ENCODE assay signal across 1 cellular context in the genomic region with DNA sequence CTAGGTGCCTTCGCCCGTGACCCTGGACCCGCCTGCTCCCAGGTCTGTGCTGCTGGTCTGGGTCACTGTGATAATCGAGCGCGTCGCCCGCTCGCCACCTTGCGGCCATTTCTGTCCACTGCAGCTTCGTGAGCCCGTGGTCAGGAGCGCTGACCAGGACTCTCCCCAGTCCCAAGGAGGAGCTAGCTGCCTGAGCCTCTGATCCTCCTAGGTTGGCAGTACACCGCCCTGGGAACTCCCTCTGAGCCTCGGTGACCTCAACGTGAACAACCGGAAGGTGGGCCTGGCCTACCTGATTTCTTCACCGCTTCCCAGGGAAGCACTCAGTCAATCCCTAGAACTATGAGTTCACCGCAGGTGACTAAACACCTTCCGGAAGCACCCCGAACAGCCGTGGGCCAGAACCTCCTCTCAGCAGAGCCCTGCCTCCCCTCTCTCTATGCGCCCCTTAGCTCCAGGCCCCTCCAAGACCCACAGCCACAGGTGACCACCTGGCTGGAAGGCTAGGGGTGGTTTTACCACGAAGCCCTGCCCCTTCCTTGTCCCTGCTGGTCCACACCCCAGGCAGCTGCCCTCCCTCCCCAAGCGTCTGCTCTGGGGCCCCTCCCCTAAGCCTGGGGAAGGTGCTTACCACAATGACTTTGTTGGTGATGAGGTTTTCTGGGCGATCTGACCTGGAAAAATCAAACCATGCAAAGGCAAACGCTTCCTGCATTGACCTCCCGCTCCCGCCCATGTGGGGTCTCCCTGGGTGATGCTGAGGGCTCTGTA.
TF ChIP-seq lines count a peak whose summit lies in the region.

No MANE protein-coding gene starts in this region.

TF ChIP-seq in HepG2, 621 proteins besides CTCF, POLR2A, EP300 and RAD21 (continued from another document and continues in another):
- TF ChIP-seq NFKB2 (CRISPR knock-in tag; IDR thresholded peaks at IDR 0.05; ENCODE audit: borderline replicate concordance) (0 out of 2 replicates have a peak, but pooled peaks have one; percentile 42), SP1 (IDR thresholded peaks at IDR 0.05) (no peak), SP1 (CRISPR knock-in tag; IDR thresholded peaks at IDR 0.05) (peak; percentile 44; the same call in 1 of the 2 replicates), BORCS8-MEF2B (CRISPR knock-in tag; IDR thresholded peaks at IDR 0.05) (peak; percentile 30; the same call in 1 of the 2 replicates), ZNF543 (CRISPR knock-in tag; IDR thresholded peaks at IDR 0.05) (no peak), GABPB1 (CRISPR knock-in tag; IDR thresholded peaks at IDR 0.05) (0 out of 2 replicates have a peak, but pooled peaks have one; percentile 28), PAX8 (CRISPR knock-in tag; IDR thresholded peaks at IDR 0.05; ENCODE audit: borderline replicate concordance) (0 out of 2 replicates have a peak, but pooled peaks have one; percentile 30), ZNF205 (CRISPR knock-in tag; IDR thresholded peaks at IDR 0.05) (0 out of 2 replicates have a peak, but pooled peaks have one; percentile 45), MXI1 (IDR thresholded peaks at IDR 0.05; ENCODE audit: borderline replicate concordance, low read depth, low read length) (0 out of 3 replicates have a peak, but pooled peaks have one; percentile 14), ATF7 (IDR thresholded peaks at IDR 0.05) (no peak), ATF7 (CRISPR knock-in tag; IDR thresholded peaks at IDR 0.05) (0 out of 2 replicates have a peak, but pooled peaks have one; percentile 21), AGO1 (IDR thresholded peaks at IDR 0.05; ENCODE audit: low read depth, low read length, poor library complexity, severe bottlenecking) (peak; percentile 40), HDAC1 (CRISPR knock-in tag; IDR thresholded peaks at IDR 0.05) (peak; percentile 52; the same call in 1 of the 2 replicates), SALL1 (CRISPR knock-in tag; IDR thresholded peaks at IDR 0.05) (peak; percentile 62), ZNF772 (CRISPR knock-in tag; IDR thresholded peaks at IDR 0.05) (no peak), KDM2A (CRISPR knock-in tag; IDR thresholded peaks at IDR 0.05; ENCODE audit: borderline replicate concordance, low read depth) (peak; percentile 69; the same call in 1 of the 2 replicates), EED (CRISPR knock-in tag; IDR thresholded peaks at IDR 0.05) (0 out of 2 replicates have a peak, but pooled peaks have one; percentile 24), ZNF788 (CRISPR knock-in tag; IDR thresholded peaks at IDR 0.05; ENCODE audit: borderline replicate concordance) (peak; percentile 64; the same call in 1 of the 2 replicates), DNMT1 (CRISPR knock-in tag; IDR thresholded peaks at IDR 0.05) (no peak), SMC3 (IDR thresholded peaks at IDR 0.05; ENCODE audit: low read length) (peak; percentile 64; the same call in 1 of the 2 replicates), ZFX (CRISPR knock-in tag; IDR thresholded peaks at IDR 0.05; ENCODE audit: low read depth) (peak; percentile 37; the same call in 1 of the 2 replicates), ZNF577 (CRISPR knock-in tag; IDR thresholded peaks at IDR 0.05; ENCODE audit: borderline replicate concordance, low read depth) (no peak), ZNF878 (CRISPR knock-in tag; IDR thresholded peaks at IDR 0.05) (no peak), MED1 (CRISPR knock-in tag; IDR thresholded peaks at IDR 0.05) (no peak), ZNF432 (CRISPR knock-in tag; IDR thresholded peaks at IDR 0.05; ENCODE audit: borderline replicate concordance) (no peak), ZNF263 (CRISPR knock-in tag; IDR thresholded peaks at IDR 0.05) (0 out of 2 replicates have a peak, but pooled peaks have one; percentile 35), FOXK1 (CRISPR knock-in tag; IDR thresholded peaks at IDR 0.05; ENCODE audit: borderline replicate concordance, low read depth) (no peak), NONO (IDR thresholded peaks at IDR 0.05) (no peak), NONO (CRISPR knock-in tag; conservative IDR thresholded peaks at IDR 0.05) (0 out of 2 replicates have a peak, but pooled peaks have one; percentile 53), PAF1 (CRISPR knock-in tag; IDR thresholded peaks at IDR 0.05) (no peak), ZC3H13 (CRISPR knock-in tag; IDR thresholded peaks at IDR 0.05) (0 out of 2 replicates have a peak, but pooled peaks have one; percentile 30), XRCC5 (optimal IDR thresholded peaks at IDR 0.05; ENCODE audit: low read length) (peak; percentile 80), KDM4B (CRISPR knock-in tag; IDR thresholded peaks at IDR 0.05) (peak; percentile 22; the same call in 1 of the 2 replicates), LCORL (IDR thresholded peaks at IDR 0.05) (no peak), LCORL (CRISPR knock-in tag; IDR thresholded peaks at IDR 0.05) (peak; percentile 62; the same call in 1 of the 2 replicates), TEAD3 (CRISPR knock-in tag; optimal IDR thresholded peaks at IDR 0.05; ENCODE audit: borderline replicate concordance) (peak; percentile 19), KLF16 (CRISPR knock-in tag; IDR thresholded peaks at IDR 0.05) (0 out of 4 replicates have a peak, but pooled peaks of 1 of the 2 experiments have one; percentile 17), RXRA (CRISPR knock-in tag; IDR thresholded peaks at IDR 0.05) (peak; percentile 26; the same call in 1 of the 2 replicates), RCOR2 (CRISPR knock-in tag; IDR thresholded peaks at IDR 0.05) (no peak), ELF3 (CRISPR knock-in tag; IDR thresholded peaks at IDR 0.05) (peak; percentile 39; the same call in 1 of the 2 replicates), MIXL1 (CRISPR knock-in tag; IDR thresholded peaks at IDR 0.05) (peak; percentile 33; the same call in 1 of the 2 replicates), ZNF75D (CRISPR knock-in tag; IDR thresholded peaks at IDR 0.05; ENCODE audit: borderline replicate concordance) (no peak), MTA3 (CRISPR knock-in tag; IDR thresholded peaks at IDR 0.05) (no peak), ZNF713 (CRISPR knock-in tag; IDR thresholded peaks at IDR 0.05) (0 out of 2 replicates have a peak, but pooled peaks have one; percentile 36), ZNF614 (CRISPR knock-in tag; IDR thresholded peaks at IDR 0.05; ENCODE audit: borderline replicate concordance) (peak; percentile 35; the same call in 1 of the 2 replicates), ZSCAN25 (CRISPR knock-in tag; IDR thresholded peaks at IDR 0.05) (peak; percentile 6; the same call in 1 of the 2 replicates), RFX3 (CRISPR knock-in tag; IDR thresholded peaks at IDR 0.05) (no peak), ZNF343 (CRISPR knock-in tag; IDR thresholded peaks at IDR 0.05) (0 out of 2 replicates have a peak, but pooled peaks have one; percentile 44)
- TF ChIP-seq, protein P1, sequence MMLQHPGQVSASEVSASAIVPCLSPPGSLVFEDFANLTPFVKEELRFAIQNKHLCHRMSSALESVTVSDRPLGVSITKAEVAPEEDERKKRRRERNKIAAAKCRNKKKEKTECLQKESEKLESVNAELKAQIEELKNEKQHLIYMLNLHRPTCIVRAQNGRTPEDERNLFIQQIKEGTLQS (CRISPR knock-in tag; IDR thresholded peaks at IDR 0.05) = 0 out of 2 replicates have a peak, but pooled peaks have one; percentile 24
- TF ChIP-seq, protein P2, sequence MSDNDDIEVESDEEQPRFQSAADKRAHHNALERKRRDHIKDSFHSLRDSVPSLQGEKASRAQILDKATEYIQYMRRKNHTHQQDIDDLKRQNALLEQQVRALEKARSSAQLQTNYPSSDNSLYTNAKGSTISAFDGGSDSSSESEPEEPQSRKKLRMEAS (IDR thresholded peaks at IDR 0.05) = peak; percentile 33; the same call in 1 of the 2 replicates
- TF ChIP-seq, protein P3, sequence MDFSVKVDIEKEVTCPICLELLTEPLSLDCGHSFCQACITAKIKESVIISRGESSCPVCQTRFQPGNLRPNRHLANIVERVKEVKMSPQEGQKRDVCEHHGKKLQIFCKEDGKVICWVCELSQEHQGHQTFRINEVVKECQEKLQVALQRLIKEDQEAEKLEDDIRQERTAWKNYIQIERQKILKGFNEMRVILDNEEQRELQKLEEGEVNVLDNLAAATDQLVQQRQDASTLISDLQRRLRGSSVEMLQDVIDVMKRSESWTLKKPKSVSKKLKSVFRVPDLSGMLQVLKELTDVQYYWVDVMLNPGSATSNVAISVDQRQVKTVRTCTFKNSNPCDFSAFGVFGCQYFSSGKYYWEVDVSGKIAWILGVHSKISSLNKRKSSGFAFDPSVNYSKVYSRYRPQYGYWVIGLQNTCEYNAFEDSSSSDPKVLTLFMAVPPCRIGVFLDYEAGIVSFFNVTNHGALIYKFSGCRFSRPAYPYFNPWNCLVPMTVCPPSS (IDR thresholded peaks at IDR 0.05) = no peak
- TF ChIP-seq, protein P4, sequence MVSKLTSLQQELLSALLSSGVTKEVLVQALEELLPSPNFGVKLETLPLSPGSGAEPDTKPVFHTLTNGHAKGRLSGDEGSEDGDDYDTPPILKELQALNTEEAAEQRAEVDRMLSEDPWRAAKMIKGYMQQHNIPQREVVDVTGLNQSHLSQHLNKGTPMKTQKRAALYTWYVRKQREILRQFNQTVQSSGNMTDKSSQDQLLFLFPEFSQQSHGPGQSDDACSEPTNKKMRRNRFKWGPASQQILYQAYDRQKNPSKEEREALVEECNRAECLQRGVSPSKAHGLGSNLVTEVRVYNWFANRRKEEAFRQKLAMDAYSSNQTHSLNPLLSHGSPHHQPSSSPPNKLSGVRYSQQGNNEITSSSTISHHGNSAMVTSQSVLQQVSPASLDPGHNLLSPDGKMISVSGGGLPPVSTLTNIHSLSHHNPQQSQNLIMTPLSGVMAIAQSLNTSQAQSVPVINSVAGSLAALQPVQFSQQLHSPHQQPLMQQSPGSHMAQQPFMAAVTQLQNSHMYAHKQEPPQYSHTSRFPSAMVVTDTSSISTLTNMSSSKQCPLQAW (CRISPR knock-in tag; IDR thresholded peaks at IDR 0.05) = peak; percentile 54; the same call in 1 of the 2 replicates
- TF ChIP-seq, protein P5, sequence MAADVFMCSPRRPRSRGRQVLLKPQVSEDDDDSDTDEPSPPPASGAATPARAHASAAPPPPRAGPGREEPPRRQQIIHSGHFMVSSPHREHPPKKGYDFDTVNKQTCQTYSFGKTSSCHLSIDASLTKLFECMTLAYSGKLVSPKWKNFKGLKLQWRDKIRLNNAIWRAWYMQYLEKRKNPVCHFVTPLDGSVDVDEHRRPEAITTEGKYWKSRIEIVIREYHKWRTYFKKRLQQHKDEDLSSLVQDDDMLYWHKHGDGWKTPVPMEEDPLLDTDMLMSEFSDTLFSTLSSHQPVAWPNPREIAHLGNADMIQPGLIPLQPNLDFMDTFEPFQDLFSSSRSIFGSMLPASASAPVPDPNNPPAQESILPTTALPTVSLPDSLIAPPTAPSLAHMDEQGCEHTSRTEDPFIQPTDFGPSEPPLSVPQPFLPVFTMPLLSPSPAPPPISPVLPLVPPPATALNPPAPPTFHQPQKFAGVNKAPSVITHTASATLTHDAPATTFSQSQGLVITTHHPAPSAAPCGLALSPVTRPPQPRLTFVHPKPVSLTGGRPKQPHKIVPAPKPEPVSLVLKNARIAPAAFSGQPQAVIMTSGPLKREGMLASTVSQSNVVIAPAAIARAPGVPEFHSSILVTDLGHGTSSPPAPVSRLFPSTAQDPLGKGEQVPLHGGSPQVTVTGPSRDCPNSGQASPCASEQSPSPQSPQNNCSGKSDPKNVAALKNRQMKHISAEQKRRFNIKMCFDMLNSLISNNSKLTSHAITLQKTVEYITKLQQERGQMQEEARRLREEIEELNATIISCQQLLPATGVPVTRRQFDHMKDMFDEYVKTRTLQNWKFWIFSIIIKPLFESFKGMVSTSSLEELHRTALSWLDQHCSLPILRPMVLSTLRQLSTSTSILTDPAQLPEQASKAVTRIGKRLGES (CRISPR knock-in tag; IDR thresholded peaks at IDR 0.05; ENCODE audit: borderline replicate concordance) = no peak
- TF ChIP-seq, protein P6, sequence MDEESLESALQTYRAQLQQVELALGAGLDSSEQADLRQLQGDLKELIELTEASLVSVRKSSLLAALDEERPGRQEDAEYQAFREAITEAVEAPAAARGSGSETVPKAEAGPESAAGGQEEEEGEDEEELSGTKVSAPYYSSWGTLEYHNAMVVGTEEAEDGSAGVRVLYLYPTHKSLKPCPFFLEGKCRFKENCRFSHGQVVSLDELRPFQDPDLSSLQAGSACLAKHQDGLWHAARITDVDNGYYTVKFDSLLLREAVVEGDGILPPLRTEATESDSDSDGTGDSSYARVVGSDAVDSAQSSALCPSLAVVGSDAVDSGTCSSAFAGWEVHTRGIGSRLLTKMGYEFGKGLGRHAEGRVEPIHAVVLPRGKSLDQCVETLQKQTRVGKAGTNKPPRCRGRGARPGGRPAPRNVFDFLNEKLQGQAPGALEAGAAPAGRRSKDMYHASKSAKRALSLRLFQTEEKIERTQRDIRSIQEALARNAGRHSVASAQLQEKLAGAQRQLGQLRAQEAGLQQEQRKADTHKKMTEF (CRISPR knock-in tag; IDR thresholded peaks at IDR 0.05) = no peak
- TF ChIP-seq, protein P7, sequence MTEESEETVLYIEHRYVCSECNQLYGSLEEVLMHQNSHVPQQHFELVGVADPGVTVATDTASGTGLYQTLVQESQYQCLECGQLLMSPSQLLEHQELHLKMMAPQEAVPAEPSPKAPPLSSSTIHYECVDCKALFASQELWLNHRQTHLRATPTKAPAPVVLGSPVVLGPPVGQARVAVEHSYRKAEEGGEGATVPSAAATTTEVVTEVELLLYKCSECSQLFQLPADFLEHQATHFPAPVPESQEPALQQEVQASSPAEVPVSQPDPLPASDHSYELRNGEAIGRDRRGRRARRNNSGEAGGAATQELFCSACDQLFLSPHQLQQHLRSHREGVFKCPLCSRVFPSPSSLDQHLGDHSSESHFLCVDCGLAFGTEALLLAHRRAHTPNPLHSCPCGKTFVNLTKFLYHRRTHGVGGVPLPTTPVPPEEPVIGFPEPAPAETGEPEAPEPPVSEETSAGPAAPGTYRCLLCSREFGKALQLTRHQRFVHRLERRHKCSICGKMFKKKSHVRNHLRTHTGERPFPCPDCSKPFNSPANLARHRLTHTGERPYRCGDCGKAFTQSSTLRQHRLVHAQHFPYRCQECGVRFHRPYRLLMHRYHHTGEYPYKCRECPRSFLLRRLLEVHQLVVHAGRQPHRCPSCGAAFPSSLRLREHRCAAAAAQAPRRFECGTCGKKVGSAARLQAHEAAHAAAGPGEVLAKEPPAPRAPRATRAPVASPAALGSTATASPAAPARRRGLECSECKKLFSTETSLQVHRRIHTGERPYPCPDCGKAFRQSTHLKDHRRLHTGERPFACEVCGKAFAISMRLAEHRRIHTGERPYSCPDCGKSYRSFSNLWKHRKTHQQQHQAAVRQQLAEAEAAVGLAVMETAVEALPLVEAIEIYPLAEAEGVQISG (CRISPR knock-in tag; IDR thresholded peaks at IDR 0.05) = 0 out of 2 replicates have a peak, but pooled peaks have one; percentile 34
- TF ChIP-seq, protein P8, sequence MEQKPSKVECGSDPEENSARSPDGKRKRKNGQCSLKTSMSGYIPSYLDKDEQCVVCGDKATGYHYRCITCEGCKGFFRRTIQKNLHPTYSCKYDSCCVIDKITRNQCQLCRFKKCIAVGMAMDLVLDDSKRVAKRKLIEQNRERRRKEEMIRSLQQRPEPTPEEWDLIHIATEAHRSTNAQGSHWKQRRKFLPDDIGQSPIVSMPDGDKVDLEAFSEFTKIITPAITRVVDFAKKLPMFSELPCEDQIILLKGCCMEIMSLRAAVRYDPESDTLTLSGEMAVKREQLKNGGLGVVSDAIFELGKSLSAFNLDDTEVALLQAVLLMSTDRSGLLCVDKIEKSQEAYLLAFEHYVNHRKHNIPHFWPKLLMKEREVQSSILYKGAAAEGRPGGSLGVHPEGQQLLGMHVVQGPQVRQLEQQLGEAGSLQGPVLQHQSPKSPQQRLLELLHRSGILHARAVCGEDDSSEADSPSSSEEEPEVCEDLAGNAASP (CRISPR knock-in tag; IDR thresholded peaks at IDR 0.05; ENCODE audit: borderline replicate concordance) = peak; percentile 33; the same call in 1 of the 2 replicates
